1 cellular context compared by ENCODE assay signal in the genomic region with DNA sequence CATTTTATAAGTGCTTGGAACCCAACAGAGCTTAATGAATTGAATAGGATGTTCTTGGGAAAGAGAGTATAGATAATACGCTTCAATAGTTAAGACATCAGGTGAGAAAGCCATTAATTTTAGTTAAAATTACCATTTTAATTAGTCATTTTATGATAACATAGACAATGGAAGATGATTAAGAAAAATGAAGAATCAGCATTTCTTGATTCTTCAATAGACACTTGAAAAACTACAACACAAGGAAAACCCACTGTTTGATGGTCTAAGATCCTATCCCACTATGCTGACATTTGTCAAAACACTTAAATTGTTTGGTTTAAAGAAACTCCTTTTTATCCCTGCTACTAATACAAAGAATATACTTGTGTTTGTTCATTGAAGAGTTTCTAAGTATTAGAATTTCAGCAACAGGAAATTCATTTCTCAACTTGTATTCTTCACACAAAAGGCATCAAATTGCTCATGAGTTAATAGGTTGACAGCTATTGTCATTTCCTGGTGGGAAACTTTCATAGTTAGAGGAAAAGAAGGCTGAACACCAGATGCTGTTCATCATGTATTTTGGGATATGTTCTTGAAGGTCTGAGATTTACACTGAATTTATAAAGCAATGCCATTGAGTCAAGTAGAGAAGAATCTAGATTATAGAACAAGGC.
TF ChIP-seq lines count a peak whose summit lies in the region.

No MANE protein-coding gene starts in this region.

TF ChIP-seq in A549, 52 proteins besides CTCF, POLR2A, EP300 and RAD21 (continued from another document):
- TF ChIP-seq, protein P1, sequence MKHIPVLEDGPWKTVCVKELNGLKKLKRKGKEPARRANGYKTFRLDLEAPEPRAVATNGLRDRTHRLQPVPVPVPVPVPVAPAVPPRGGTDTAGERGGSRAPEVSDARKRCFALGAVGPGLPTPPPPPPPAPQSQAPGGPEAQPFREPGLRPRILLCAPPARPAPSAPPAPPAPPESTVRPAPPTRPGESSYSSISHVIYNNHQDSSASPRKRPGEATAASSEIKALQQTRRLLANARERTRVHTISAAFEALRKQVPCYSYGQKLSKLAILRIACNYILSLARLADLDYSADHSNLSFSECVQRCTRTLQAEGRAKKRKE (CRISPR knock-in tag; IDR thresholded peaks at IDR 0.05; ENCODE audit: low read depth), result 0 out of 2 replicates have a peak, but pooled peaks have one; percentile 12
- no peak for TF ChIP-seq ZSCAN20 (CRISPR knock-in tag; IDR thresholded peaks at IDR 0.05)
